ENCODE assay signal across 1 cellular context in genomic region chr4:115058533-115058932, GRCh38.
TF ChIP-seq lines count a peak whose summit lies in the region.

No MANE protein-coding gene starts in this region.

TF ChIP-seq in HCT116, 20 proteins besides CTCF, POLR2A, EP300 and RAD21 (continued from another document):
- TF ChIP-seq POLR2AphosphoS5 (IDR thresholded peaks at IDR 0.05; ENCODE audit: low read depth, low read length), result no peak
- TF ChIP-seq YY1 (IDR thresholded peaks at IDR 0.05; ENCODE audit: extremely low read depth, insufficient replicate concordance, low read depth, low read length), result no peak
- TF ChIP-seq SRF (IDR thresholded peaks at IDR 0.05; ENCODE audit: low read depth), result no peak
- TF ChIP-seq EZH2 (IDR thresholded peaks at IDR 0.05), result no peak
- no peak for TF ChIP-seq SP1 (IDR thresholded peaks at IDR 0.05; ENCODE audit: low read depth)
